1 cellular context compared by ENCODE assay signal in the genomic region with DNA sequence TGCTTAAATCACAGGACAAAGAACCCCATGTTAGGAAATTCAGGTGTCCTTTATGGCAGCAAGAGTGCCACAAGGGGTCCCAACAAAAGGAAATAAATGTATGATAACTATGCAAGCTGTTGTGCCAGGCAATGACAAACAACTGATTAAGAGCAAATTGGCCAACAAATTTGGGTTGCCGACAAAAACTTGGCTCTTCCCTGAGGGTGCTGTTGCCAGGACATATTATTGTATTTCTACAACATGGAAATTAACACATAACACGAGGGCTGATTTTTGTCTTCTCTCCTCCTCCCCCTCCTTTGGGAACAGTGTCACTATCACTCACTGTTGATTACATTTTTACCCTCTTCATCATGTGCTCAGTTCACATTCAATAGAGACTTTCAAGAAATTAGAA.
TF ChIP-seq lines count a peak whose summit lies in the region.

No MANE protein-coding gene starts in this region.

TF ChIP-seq in GM23338, 12 proteins besides CTCF, POLR2A, EP300 and RAD21 (continued from another document):
- TF ChIP-seq, protein P1, sequence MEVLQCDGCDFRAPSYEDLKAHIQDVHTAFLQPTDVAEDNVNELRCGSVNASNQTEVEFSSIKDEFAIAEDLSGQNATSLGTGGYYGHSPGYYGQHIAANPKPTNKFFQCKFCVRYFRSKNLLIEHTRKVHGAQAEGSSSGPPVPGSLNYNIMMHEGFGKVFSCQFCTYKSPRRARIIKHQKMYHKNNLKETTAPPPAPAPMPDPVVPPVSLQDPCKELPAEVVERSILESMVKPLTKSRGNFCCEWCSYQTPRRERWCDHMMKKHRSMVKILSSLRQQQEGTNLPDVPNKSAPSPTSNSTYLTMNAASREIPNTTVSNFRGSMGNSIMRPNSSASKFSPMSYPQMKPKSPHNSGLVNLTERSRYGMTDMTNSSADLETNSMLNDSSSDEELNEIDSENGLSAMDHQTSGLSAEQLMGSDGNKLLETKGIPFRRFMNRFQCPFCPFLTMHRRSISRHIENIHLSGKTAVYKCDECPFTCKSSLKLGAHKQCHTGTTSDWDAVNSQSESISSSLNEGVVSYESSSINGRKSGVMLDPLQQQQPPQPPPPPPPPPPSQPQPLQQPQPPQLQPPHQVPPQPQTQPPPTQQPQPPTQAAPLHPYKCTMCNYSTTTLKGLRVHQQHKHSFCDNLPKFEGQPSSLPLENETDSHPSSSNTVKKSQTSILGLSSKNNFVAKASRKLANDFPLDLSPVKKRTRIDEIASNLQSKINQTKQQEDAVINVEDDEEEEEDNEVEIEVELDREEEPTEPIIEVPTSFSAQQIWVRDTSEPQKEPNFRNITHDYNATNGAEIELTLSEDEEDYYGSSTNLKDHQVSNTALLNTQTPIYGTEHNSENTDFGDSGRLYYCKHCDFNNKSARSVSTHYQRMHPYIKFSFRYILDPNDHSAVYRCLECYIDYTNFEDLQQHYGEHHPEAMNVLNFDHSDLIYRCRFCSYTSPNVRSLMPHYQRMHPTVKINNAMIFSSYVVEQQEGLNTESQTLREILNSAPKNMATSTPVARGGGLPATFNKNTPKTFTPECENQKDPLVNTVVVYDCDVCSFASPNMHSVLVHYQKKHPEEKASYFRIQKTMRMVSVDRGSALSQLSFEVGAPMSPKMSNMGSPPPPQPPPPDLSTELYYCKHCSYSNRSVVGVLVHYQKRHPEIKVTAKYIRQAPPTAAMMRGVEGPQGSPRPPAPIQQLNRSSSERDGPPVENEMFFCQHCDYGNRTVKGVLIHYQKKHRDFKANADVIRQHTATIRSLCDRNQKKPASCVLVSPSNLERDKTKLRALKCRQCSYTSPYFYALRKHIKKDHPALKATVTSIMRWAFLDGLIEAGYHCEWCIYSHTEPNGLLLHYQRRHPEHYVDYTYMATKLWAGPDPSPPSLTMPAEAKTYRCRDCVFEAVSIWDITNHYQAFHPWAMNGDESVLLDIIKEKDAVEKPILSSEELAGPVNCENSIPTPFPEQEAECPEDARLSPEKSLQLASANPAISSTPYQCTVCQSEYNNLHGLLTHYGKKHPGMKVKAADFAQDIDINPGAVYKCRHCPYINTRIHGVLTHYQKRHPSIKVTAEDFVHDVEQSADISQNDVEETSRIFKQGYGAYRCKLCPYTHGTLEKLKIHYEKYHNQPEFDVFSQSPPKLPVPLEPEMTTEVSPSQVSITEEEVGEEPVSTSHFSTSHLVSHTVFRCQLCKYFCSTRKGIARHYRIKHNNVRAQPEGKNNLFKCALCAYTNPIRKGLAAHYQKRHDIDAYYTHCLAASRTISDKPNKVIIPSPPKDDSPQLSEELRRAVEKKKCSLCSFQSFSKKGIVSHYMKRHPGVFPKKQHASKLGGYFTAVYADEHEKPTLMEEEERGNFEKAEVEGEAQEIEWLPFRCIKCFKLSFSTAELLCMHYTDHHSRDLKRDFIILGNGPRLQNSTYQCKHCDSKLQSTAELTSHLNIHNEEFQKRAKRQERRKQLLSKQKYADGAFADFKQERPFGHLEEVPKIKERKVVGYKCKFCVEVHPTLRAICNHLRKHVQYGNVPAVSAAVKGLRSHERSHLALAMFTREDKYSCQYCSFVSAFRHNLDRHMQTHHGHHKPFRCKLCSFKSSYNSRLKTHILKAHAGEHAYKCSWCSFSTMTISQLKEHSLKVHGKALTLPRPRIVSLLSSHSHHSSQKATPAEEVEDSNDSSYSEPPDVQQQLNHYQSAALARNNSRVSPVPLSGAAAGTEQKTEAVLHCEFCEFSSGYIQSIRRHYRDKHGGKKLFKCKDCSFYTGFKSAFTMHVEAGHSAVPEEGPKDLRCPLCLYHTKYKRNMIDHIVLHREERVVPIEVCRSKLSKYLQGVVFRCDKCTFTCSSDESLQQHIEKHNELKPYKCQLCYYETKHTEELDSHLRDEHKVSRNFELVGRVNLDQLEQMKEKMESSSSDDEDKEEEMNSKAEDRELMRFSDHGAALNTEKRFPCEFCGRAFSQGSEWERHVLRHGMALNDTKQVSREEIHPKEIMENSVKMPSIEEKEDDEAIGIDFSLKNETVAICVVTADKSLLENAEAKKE (CRISPR knock-in tag; IDR thresholded peaks at IDR 0.05), result no peak
- no peak for TF ChIP-seq STAT1 (IDR thresholded peaks at IDR 0.05; ENCODE audit: unreplicated experiment)
- TF ChIP-seq NANOG (IDR thresholded peaks at IDR 0.05; ENCODE audit: borderline replicate concordance), result no peak
- no peak for TF ChIP-seq POLR2AphosphoS5 (IDR thresholded peaks at IDR 0.05; ENCODE audit: low read depth)
- TF ChIP-seq EZH2phosphoT487 (IDR thresholded peaks at IDR 0.05; ENCODE audit: unreplicated experiment), result no peak
- TF ChIP-seq ZNF331 (CRISPR knock-in tag; IDR thresholded peaks at IDR 0.05; ENCODE audit: low read depth), result no peak
- no peak for TF ChIP-seq ZNF114 (CRISPR knock-in tag; IDR thresholded peaks at IDR 0.05)
- TF ChIP-seq JUNB (IDR thresholded peaks at IDR 0.05; ENCODE audit: unreplicated experiment), result no peak
- TF ChIP-seq EZH2 (IDR thresholded peaks at IDR 0.05; ENCODE audit: low read depth, unreplicated experiment), result no peak
- TF ChIP-seq, protein P2, sequence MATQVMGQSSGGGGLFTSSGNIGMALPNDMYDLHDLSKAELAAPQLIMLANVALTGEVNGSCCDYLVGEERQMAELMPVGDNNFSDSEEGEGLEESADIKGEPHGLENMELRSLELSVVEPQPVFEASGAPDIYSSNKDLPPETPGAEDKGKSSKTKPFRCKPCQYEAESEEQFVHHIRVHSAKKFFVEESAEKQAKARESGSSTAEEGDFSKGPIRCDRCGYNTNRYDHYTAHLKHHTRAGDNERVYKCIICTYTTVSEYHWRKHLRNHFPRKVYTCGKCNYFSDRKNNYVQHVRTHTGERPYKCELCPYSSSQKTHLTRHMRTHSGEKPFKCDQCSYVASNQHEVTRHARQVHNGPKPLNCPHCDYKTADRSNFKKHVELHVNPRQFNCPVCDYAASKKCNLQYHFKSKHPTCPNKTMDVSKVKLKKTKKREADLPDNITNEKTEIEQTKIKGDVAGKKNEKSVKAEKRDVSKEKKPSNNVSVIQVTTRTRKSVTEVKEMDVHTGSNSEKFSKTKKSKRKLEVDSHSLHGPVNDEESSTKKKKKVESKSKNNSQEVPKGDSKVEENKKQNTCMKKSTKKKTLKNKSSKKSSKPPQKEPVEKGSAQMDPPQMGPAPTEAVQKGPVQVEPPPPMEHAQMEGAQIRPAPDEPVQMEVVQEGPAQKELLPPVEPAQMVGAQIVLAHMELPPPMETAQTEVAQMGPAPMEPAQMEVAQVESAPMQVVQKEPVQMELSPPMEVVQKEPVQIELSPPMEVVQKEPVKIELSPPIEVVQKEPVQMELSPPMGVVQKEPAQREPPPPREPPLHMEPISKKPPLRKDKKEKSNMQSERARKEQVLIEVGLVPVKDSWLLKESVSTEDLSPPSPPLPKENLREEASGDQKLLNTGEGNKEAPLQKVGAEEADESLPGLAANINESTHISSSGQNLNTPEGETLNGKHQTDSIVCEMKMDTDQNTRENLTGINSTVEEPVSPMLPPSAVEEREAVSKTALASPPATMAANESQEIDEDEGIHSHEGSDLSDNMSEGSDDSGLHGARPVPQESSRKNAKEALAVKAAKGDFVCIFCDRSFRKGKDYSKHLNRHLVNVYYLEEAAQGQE (IDR thresholded peaks at IDR 0.05; ENCODE audit: unreplicated experiment), result no peak
